8 cellular contexts compared by ENCODE assay signal in the genomic region with DNA sequence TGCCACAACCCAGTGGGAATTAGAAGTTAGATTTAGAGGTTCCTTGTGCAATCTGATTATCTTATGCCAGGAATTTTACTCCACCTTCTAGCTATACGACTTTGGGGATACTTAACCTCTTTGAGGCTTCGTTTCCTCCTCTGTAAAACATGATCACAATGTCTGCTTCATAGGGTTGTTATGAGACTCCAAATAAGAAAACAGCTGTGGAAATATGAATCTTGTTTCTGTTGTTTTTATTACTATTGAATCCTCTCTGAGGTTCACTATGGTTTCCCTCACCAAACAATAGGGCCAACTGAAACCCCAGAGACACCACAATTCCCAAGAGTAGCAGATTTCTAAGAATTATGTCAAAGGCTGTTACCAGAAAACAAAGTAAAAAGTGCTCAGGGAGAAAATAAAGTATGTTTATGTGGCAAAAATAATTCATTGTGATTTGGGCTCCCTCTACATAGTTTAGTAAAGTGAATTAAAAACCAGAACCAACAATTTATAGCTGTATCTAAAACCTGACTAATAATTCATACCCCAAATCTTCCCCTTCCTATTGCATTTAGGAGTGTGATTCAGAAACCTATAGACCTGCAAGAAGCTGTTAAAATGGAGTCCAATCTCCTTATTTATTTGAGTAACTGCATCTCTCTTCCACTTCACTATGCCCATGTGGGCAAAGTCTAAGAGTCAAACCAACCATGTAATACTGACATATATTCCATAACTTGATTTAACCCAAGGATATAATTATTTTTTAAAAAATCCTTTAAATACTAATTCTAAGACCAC. TPM values are rescaled to one million over a fixed set of nuclear protein-coding genes. Genes with fewer than 3 reads are reported as not detected.
DNase-seq lines count a peak whose midpoint lies in the region; ATAC-seq and TF ChIP-seq lines count a peak whose summit lies in the region.

No MANE protein-coding gene starts in this region.

- no peak for TF ChIP-seq POLR2A in transverse colon (IDR thresholded peaks at IDR 0.05)

- H3K4me1 Mint-ChIP-seq in activated T-cell treated with anti-CD3 and anti-CD28 coated beads, Interleukin-2, amount 50 U/mL, for 24 hours (ENCODE audit: low read depth) = peaks cover 64% of the 10 kb centered on the region

- TF ChIP-seq CTCF in fibroblast of pulmonary artery (IDR thresholded peaks at IDR 0.05; ENCODE audit: low read length, missing control alignments) = no peak
- TF ChIP-seq CTCF in transverse colon (IDR thresholded peaks at IDR 0.05) = no peak

- H3K4me1 ChIP-seq in SJCRH30 (peaks cover 25% of the 10 kb centered on the region), transverse colon (peaks cover 25 to 56% (median 45%) of the 10 kb centered on the region in 4 donors)

- H3K36me3 ChIP-seq in SJCRH30 (no peaks in the 10 kb centered on the region), transverse colon (no peaks in the 10 kb centered on the region)

- H3K9me3 ChIP-seq in SJCRH30 (replicated peaks) = no peaks in the 10 kb centered on the region
- H3K9me3 ChIP-seq in transverse colon = no peaks in the 10 kb centered on the region

- no peak for TF ChIP-seq EP300 in transverse colon (IDR thresholded peaks at IDR 0.05; ENCODE audit: low read depth)

- H3K9me3 Mint-ChIP-seq in activated T-cell treated with anti-CD3 and anti-CD28 coated beads, Interleukin-2, amount 50 U/mL, for 24 hours = no peaks in the 10 kb centered on the region

- intact Hi-C loops in transverse colon (cut with DNase I; ENCODE audit: low total_unique reads) = no loop called here

- no peaks in the 10 kb centered on the region for H3K27me3 Mint-ChIP-seq in activated T-cell treated with anti-CD3 and anti-CD28 coated beads, Interleukin-2, amount 50 U/mL, for 24 hours

- no peak for DNase-seq in activated T-cell treated with anti-CD3 and anti-CD28 coated beads, Interleukin-2, amount 50 U/mL, for 24 hours
- no peak for DNase-seq in activated T-cell treated with anti-CD3 and anti-CD28 coated beads, Interleukin-2, amount 50 U/mL, for 1 hour
- peak; percentile 29 to 75 for DNase-seq in SJCRH30
- DNase-seq in fibroblast of pulmonary artery (ENCODE audit: low read depth) = peak; percentile 69
- DNase-seq in transverse colon = no peak
- DNase-seq in cerebellar cortex (ENCODE audit: low spot score) = no peak

- peaks cover 17% of the 10 kb centered on the region for H3K36me3 Mint-ChIP-seq in activated T-cell treated with anti-CD3 and anti-CD28 coated beads, Interleukin-2, amount 50 U/mL, for 24 hours (ENCODE audit: low read depth)

- WGBS in transverse colon (ENCODE audit: low coverage in 1 of 2), 2 donors = 22 to 44% methylated on average over 2 of the region's 2 CpGs

- in situ Hi-C loops in transverse colon (cut with MboI; ENCODE audit: low pct_ligation_motif_present in 1 of 4, low pct_unique_long_range_greater_than_20kb in 1 of 4, low sequenced_read_pairs in 3 of 4) = no loop called here

- H3K4me3 ChIP-seq in SJCRH30 = no peak overlapping the region
- H3K4me3 ChIP-seq in fibroblast of pulmonary artery (replicated peaks; ENCODE audit: low read depth, low read length) = no peak overlapping the region
- H3K4me3 ChIP-seq in transverse colon = no peak overlapping the region

- no peak for ATAC-seq in HG02852 (IDR thresholded peaks at IDR 0.05; ENCODE audit: unreplicated experiment)
- no peak for ATAC-seq in GM19035 (IDR thresholded peaks at IDR 0.05; ENCODE audit: unreplicated experiment)

- no peak overlapping the region; the same call in 1 of the 2 replicates for H3K27ac ChIP-seq in SJCRH30
- H3K27ac ChIP-seq in transverse colon = peak overlapping the region; percentile 81 to 88 (median 86)

- H3K27me3 ChIP-seq in SJCRH30 (no peaks in the 10 kb centered on the region), transverse colon (no peaks in the 10 kb centered on the region)

- H3K27ac Mint-ChIP-seq in activated T-cell treated with anti-CD3 and anti-CD28 coated beads, Interleukin-2, amount 50 U/mL, for 24 hours = peak overlapping the region; percentile 7

- no peak overlapping the region for H3K4me3 Mint-ChIP-seq in activated T-cell treated with anti-CD3 and anti-CD28 coated beads, Interleukin-2, amount 50 U/mL, for 24 hours

RNA-seq across cellular contexts. Expression of gene AMBRA1, which starts 38.4 kb away (rescaled TPM):
- total RNA-seq in SJCRH30 (2014; rRNA removed; shearing (Covaris generic)) = 23.1 and 23.4 TPM in 2 replicates
- 10 to 100 TPM; 43.4 to 48.9 (median 46.3) TPM for total RNA-seq in transverse colon

Comparison
In these comparisons a context has a peak if more than half of its experiments do, and no peak if none do; other contexts are left out.
1. DNase-seq: peak in SJCRH30 (2 of 2) and fibroblast of pulmonary artery (single experiment); none in activated T-cell treated with anti-CD3 and anti-CD28 coated beads, Interleukin-2, amount 50 U/mL, for 24 hours (single experiment), activated T-cell treated with anti-CD3 and anti-CD28 coated beads, Interleukin-2, amount 50 U/mL, for 1 hour (single experiment), transverse colon (single experiment) and cerebellar cortex (single experiment).